ENCODE assay signal across 8 cellular contexts in genomic region chr3:51681453-51681852, GRCh38. TPM values are rescaled to one million over a fixed set of nuclear protein-coding genes. Genes with fewer than 3 reads are reported as not detected.
DNase-seq lines count a peak whose midpoint lies in the region; ATAC-seq and TF ChIP-seq lines count a peak whose summit lies in the region.

No MANE protein-coding gene starts in this region.

- peak overlapping the region; percentile 80 for H3K4me3 Mint-ChIP-seq in activated CD4-positive, alpha-beta T cell treated with anti-CD3 and anti-CD28 coated beads, Interleukin-2, amount 10 ng/mL, durations not matched to agents 24 days and 14 days

- intact Hi-C loops in Right ventricle myocardium inferior (cut with DNase I): no loop called here
- intact Hi-C loops in activated CD4-positive, alpha-beta T cell treated with anti-CD3 and anti-CD28 coated beads, Interleukin-2, amount 10 ng/mL, durations not matched to agents 24 days and 14 days (cut with micrococcal nuclease): no loop called here

- H3K9me3 Mint-ChIP-seq in activated CD4-positive, alpha-beta T cell treated with anti-CD3 and anti-CD28 coated beads, Interleukin-2, amount 10 ng/mL, durations not matched to agents 24 days and 14 days: no peaks in the 10 kb centered on the region

- H3K27ac Mint-ChIP-seq in activated CD4-positive, alpha-beta T cell treated with anti-CD3 and anti-CD28 coated beads, Interleukin-2, amount 10 ng/mL, durations not matched to agents 24 days and 14 days: peak overlapping the region; percentile 72

- no peaks in the 10 kb centered on the region for H3K27me3 Mint-ChIP-seq in activated CD4-positive, alpha-beta T cell treated with anti-CD3 and anti-CD28 coated beads, Interleukin-2, amount 10 ng/mL, durations not matched to agents 24 days and 14 days

- no peaks in the 10 kb centered on the region for H3K9me3 ChIP-seq in right atrium auricular region

- peak; percentile 27 for ATAC-seq in Right ventricle myocardium inferior
- no peak for ATAC-seq in HG02798 (IDR thresholded peaks at IDR 0.05; ENCODE audit: poor library complexity, unreplicated experiment)
- no peak for ATAC-seq in HG03354 (IDR thresholded peaks at IDR 0.05; ENCODE audit: poor library complexity, severe bottlenecking, unreplicated experiment)

- no peaks in the 10 kb centered on the region for H3K27me3 ChIP-seq in right atrium auricular region

- peaks cover 0 to 74% of the 10 kb centered on the region in 2 donors for H3K4me1 ChIP-seq in right atrium auricular region

- peaks cover 77% of the 10 kb centered on the region for H3K4me1 Mint-ChIP-seq in activated CD4-positive, alpha-beta T cell treated with anti-CD3 and anti-CD28 coated beads, Interleukin-2, amount 10 ng/mL, durations not matched to agents 24 days and 14 days

- peaks cover 44% of the 10 kb centered on the region for H3K36me3 Mint-ChIP-seq in activated CD4-positive, alpha-beta T cell treated with anti-CD3 and anti-CD28 coated beads, Interleukin-2, amount 10 ng/mL, durations not matched to agents 24 days and 14 days (ENCODE audit: low read depth)

- H3K4me3 ChIP-seq in right atrium auricular region (no peak overlapping the region), fibroblast of pulmonary artery (replicated peaks; ENCODE audit: low read depth, low read length) (no peak overlapping the region)

- DNase-seq in Right ventricle myocardium inferior (ENCODE audit: missing footprints) (peak; percentile 76), right atrium auricular region (ENCODE audit: low spot score) (no peak), fibroblast of pulmonary artery (ENCODE audit: low read depth) (peak; percentile 55), cerebellar nuclear complex (lab: John Stamatoyannopoulos, UW) (no peak)
- DNase-seq in activated CD4-positive, alpha-beta T cell treated with anti-CD3 and anti-CD28 coated beads, Interleukin-2, amount 10 ng/mL, durations not matched to agents 24 days and 14 days: peak; percentile 88
- peak in 2 of 3 experiments; percentile 33 to 43 for DNase-seq in stimulated activated CD4-positive, alpha-beta T cell treated with anti-CD3 and anti-CD28 coated beads, TNF-alpha, amount 100 ng/mL, for 4 hours (ENCODE audit: low read depth in 3 of 3)

- peaks cover 20% of the 10 kb centered on the region for H3K36me3 ChIP-seq in right atrium auricular region

- H3K27ac ChIP-seq in right atrium auricular region: no peak overlapping the region

- TF ChIP-seq CTCF in right atrium auricular region (IDR thresholded peaks at IDR 0.05): no peak
- TF ChIP-seq CTCF in fibroblast of pulmonary artery (IDR thresholded peaks at IDR 0.05; ENCODE audit: low read length, missing control alignments): no peak

RNA-seq across cellular contexts. Expression of gene TEX264, which starts 10.4 kb away (rescaled TPM):
- total RNA-seq in Right ventricle myocardium inferior: 37.1 TPM
- total RNA-seq in right atrium auricular region: 10 to 100 TPM; 55.9 to 62.3 TPM
- total RNA-seq in activated CD4-positive, alpha-beta T cell treated with anti-CD3 and anti-CD28 coated beads, Interleukin-2, amount 10 ng/mL, durations not matched to agents 24 days and 14 days: 45.6 and 47.0 TPM in 2 replicates

RNA-seq across cellular contexts. Expression of gene GRM2, which starts 25.4 kb away (rescaled TPM):
- total RNA-seq in Right ventricle myocardium inferior: 0.03 TPM
- total RNA-seq in right atrium auricular region: under 1 TPM; 0.16 to 0.19 TPM
- 0.24 and 0.86 TPM in 2 replicates for total RNA-seq in activated CD4-positive, alpha-beta T cell treated with anti-CD3 and anti-CD28 coated beads, Interleukin-2, amount 10 ng/mL, durations not matched to agents 24 days and 14 days

Comparison
In these comparisons a context has a peak if more than half of its experiments do, and no peak if none do; other contexts are left out.
1. DNase-seq: peak in Right ventricle myocardium inferior (single experiment), activated CD4-positive, alpha-beta T cell treated with anti-CD3 and anti-CD28 coated beads, Interleukin-2, amount 10 ng/mL, durations not matched to agents 24 days and 14 days (single experiment), fibroblast of pulmonary artery (single experiment) and stimulated activated CD4-positive, alpha-beta T cell treated with anti-CD3 and anti-CD28 coated beads, TNF-alpha, amount 100 ng/mL, for 4 hours (2 of 3); none in right atrium auricular region (single experiment) and cerebellar nuclear complex (0 of 2).